In the genomic region with DNA sequence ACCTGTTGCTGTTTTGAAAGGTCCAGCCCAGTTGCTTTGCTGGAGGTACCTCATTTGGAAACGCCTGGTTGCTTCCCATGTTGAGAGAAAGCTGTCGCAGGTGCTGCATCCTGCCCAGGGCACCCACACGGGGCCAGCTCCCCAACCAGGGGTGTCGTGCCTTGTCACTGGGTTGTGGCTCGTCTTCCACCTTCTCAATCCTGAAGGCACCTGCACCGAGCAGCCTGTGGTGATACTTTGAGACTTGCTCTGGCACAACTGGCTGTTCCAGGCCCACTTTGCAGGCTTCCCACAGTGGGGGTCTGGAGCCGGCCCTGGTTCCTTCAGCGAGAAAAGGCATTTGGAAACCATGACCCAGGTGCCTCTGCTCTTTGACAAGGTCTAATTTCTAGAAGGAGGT, we compare ENCODE assay signal across 20 cellular contexts.
"Had no signal": no experiment of that assay in that cellular context is flagged by ENCODE, and none has a peak within 500 bp of the region (broad histone marks: within the 10 kb centered on the region; RNA-seq: fewer than 3 reads in every experiment).

No MANE protein-coding gene starts in this region.

- DNase-seq: activated CD4-positive, alpha-beta T cell treated with anti-CD3 and anti-CD28 coated beads, Interleukin-2, amount 10 ng/mL, durations not matched to agents 7 days and 5 days; activated naive CD4-positive, alpha-beta T cell; activated naive CD8-positive, alpha-beta T cell treated with anti-CD3 and anti-CD28 coated beads for 36 hours; activated T-cell treated with anti-CD3 and anti-CD28 coated beads, Interleukin-2, amount 50 U/mL, for 1 hour; amniotic stem cell; foreskin melanocyte; mammary epithelial cell; mucosa of descending colon; naive B cell; stimulated activated CD4-positive, alpha-beta T cell treated with anti-CD3 and anti-CD28 coated beads, Interleukin-12 subunit alpha, Interleukin-12 subunit beta, amount 100 ng/mL, for 4 hours; stimulated activated CD4-positive, alpha-beta T cell treated with anti-CD3 and anti-CD28 coated beads, Interleukin-1b, Interleukin-23, amount 100 ng/mL, for 48 hours; stimulated activated CD8-positive, alpha-beta memory T cell treated with anti-CD3 and anti-CD28 coated beads, Interleukin-4, amount 100 ng/mL, for 48 hours; stimulated activated naive CD4-positive, alpha-beta T cell had no signal

- ATAC-seq: activated CD4-positive, CD25-positive, alpha-beta regulatory T cell treated with anti-CD3 and anti-CD28 coated beads, Interleukin-2, amount 50 U/mL, for 24 hours; activated T-helper 17 cell treated with anti-CD3 and anti-CD28 coated beads, Interleukin-2, amount 50 U/mL, for 72 hours; left lung; mucosa of descending colon had no signal

- H3K4me1 ChIP-seq: left lung, parathyroid adenoma had no signal

- H3K36me3 Mint-ChIP-seq: activated naive CD8-positive, alpha-beta T cell treated with anti-CD3 and anti-CD28 coated beads for 36 hours had no signal

- H3K27me3 Mint-ChIP-seq: activated CD4-positive, alpha-beta T cell treated with anti-CD3 and anti-CD28 coated beads, Interleukin-2, amount 10 ng/mL, durations not matched to agents 7 days and 5 days; activated naive CD8-positive, alpha-beta T cell treated with anti-CD3 and anti-CD28 coated beads for 36 hours had no signal

- H3K27me3 ChIP-seq: cardiac muscle cell, neutrophil had no signal

- H3K4me3 Mint-ChIP-seq: activated CD4-positive, alpha-beta T cell treated with anti-CD3 and anti-CD28 coated beads, Interleukin-2, amount 10 ng/mL, durations not matched to agents 7 days and 5 days; activated naive CD8-positive, alpha-beta T cell treated with anti-CD3 and anti-CD28 coated beads for 36 hours; activated T-helper 17 cell treated with anti-CD3 and anti-CD28 coated beads, Interleukin-2, amount 50 U/mL, for 72 hours; naive B cell had no signal

- H3K4me3 ChIP-seq: cardiac muscle cell, dorsolateral prefrontal cortex, left lung, mucosa of descending colon had no signal

- H3K4me1 Mint-ChIP-seq: activated CD4-positive, alpha-beta T cell treated with anti-CD3 and anti-CD28 coated beads, Interleukin-2, amount 10 ng/mL, durations not matched to agents 7 days and 5 days; activated naive CD8-positive, alpha-beta T cell treated with anti-CD3 and anti-CD28 coated beads for 36 hours; activated T-helper 17 cell treated with anti-CD3 and anti-CD28 coated beads, Interleukin-2, amount 50 U/mL, for 72 hours; naive B cell had no signal

- H3K27ac Mint-ChIP-seq: activated CD4-positive, alpha-beta T cell treated with anti-CD3 and anti-CD28 coated beads, Interleukin-2, amount 10 ng/mL, durations not matched to agents 7 days and 5 days; activated naive CD8-positive, alpha-beta T cell treated with anti-CD3 and anti-CD28 coated beads for 36 hours; activated T-helper 17 cell treated with anti-CD3 and anti-CD28 coated beads, Interleukin-2, amount 50 U/mL, for 72 hours; naive B cell had no signal

- H3K27ac ChIP-seq: cardiac muscle cell, dorsolateral prefrontal cortex, left lung, neutrophil, parathyroid adenoma had no signal

- H3K9me3 ChIP-seq: neutrophil had no signal
